ENCODE assay signal across 18 cellular contexts in the genomic region with DNA sequence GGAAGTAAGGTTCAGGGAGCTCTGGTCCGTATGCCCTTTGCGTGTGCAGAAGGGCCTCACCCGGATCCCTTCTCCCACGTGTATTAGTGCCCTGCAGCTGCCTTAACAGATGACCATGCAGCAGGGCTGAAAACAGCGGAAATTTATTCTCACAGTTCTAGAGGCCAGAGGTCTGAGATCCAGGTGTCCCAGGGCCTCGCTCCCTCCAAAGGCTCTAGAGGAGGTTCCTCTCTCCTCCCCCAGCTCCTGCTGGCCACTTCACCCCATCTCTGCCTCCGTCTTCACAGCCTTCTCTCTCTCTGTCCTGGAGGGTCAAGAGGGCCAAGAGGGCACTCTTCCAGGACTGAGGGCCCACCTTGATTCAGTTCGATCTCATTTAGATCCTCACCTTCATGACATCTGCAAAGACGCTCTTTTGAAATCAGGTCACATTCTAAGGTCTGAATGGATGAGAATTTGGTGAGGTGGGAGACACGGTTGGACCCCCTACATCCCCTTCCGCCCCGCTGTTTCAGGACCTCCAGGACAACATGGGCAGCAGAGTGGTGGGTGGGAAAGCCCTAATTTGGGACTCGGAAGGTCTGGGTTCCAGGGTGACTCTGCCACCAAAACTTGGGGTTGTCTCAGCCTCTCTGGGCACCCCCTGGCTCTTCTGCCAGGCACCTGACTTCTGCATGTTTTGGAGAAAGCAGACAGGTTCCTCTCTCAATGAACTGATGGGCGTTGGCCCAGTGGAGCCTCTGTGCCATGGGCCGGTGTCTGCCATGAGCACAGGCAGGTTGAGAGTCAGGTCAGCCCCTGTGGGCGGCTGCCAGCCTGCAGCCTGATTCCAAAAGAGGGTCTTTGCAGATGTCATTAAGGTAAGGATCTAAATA.
DNase-seq lines count a peak whose midpoint lies in the region; ATAC-seq and TF ChIP-seq lines count a peak whose summit lies in the region.
"Had no signal": no experiment of that assay in that cellular context is flagged by ENCODE, and none has a peak within 500 bp of the region (broad histone marks: within the 10 kb centered on the region; RNA-seq: fewer than 3 reads in every experiment).

No MANE protein-coding gene starts in this region.

- peaks cover 0 to 20% of the 10 kb centered on the region in 2 donors for H3K36me3 Mint-ChIP-seq in activated naive CD4-positive, alpha-beta T cell treated with anti-CD3 and anti-CD28 coated beads, Interleukin-2, amount 50 U/mL, for 72 hours
- no peaks in the 10 kb centered on the region for H3K36me3 Mint-ChIP-seq in natural killer cell

- no peak for DNase-seq in activated naive CD4-positive, alpha-beta T cell treated with anti-CD3 and anti-CD28 coated beads, Interleukin-2, amount 50 U/mL, for 72 hours (ENCODE audit: low spot score in 2 of 2)
- DNase-seq in activated naive CD4-positive, alpha-beta T cell treated with anti-CD3 and anti-CD28 coated beads, Interleukin-2, amount 50 U/mL, for 16 hours: no peak
- DNase-seq in WERI-Rb-1 (peak; percentile 6), natural killer cell (no peak), uterus (peak; percentile 10 to 12), SKM-1 treated with dmso at 0.1 percent for 144 hours (lab: John Stamatoyannopoulos, UW; ENCODE audit: unreplicated experiment) (no peak), vagina (ENCODE audit: extremely low spot score in 2 of 2) (no peak), GM13977 (ENCODE audit: low spot score) (no peak)
- DNase-seq: activated CD4-positive, alpha-beta T cell treated with anti-CD3 and anti-CD28 coated beads for 1 hour; activated T-cell treated with anti-CD3 and anti-CD28 coated beads, Interleukin-2, amount 50 U/mL, for 4 hours; Caco-2; cerebellar nuclear complex; NCI-H1417; NCI-H2171 treated with DMSO at 0.1 percent for 48 hours; NCI-H774 had no signal

- peaks cover 0 to 6% of the 10 kb centered on the region in 2 donors for H3K4me1 Mint-ChIP-seq in natural killer cell

- ATAC-seq in activated naive CD4-positive, alpha-beta T cell treated with anti-CD3 and anti-CD28 coated beads, Interleukin-2, amount 50 U/mL, for 72 hours: peak; percentile 9 to 13
- ATAC-seq in natural killer cell: no peak
- ATAC-seq: activated T-cell treated with anti-CD3 and anti-CD28 coated beads, Interleukin-2, amount 50 U/mL, for 4 hours; HCT116 had no signal

- H3K9me3 ChIP-seq in WERI-Rb-1 (ENCODE audit: severe bottlenecking) (no peaks in the 10 kb centered on the region), uterus (no peaks in the 10 kb centered on the region), vagina (no peaks in the 10 kb centered on the region)
- H3K9me3 ChIP-seq: Caco-2, prostate gland had no signal

- intact Hi-C loops in natural killer cell (cut with micrococcal nuclease): no loop called here
- intact Hi-C loops in uterus (cut with DNase I; ENCODE audit: low total_unique reads): loop anchor here (10.0 kb wide), 1 partner anchor 357 kb away; the partner anchor contains the start of gene SEC14L1
- intact Hi-C loops in vagina (cut with DNase I): no loop called here

- H3K4me3 ChIP-seq in WERI-Rb-1 (ENCODE audit: low read depth, low read length) (no peak overlapping the region), uterus (no peak overlapping the region), vagina (no peak overlapping the region)
- H3K4me3 ChIP-seq: prostate gland had no signal

- in situ Hi-C loops in GM13977 (cut with MboI; ENCODE audit: low pct_unique_long_range_greater_than_20kb, low sequenced_read_pairs, unreplicated experiment): no loop called here

- peaks cover 40% of the 10 kb centered on the region for H3K36me3 ChIP-seq in WERI-Rb-1
- no peaks in the 10 kb centered on the region for H3K36me3 ChIP-seq in uterus
- peaks cover 0 to 15% of the 10 kb centered on the region in 2 donors for H3K36me3 ChIP-seq in vagina
- H3K36me3 ChIP-seq: prostate gland had no signal

- H3K27ac Mint-ChIP-seq in activated naive CD4-positive, alpha-beta T cell treated with anti-CD3 and anti-CD28 coated beads, Interleukin-2, amount 50 U/mL, for 72 hours: peak overlapping the region; percentile 77 to 87
- H3K27ac Mint-ChIP-seq in natural killer cell: peak overlapping the region; percentile 17 to 50
- H3K27ac Mint-ChIP-seq: stimulated activated naive CD8-positive, alpha-beta T cell treated with anti-CD3 and anti-CD28 coated beads, Interleukin-15, Interleukin-2, amounts not matched to agents 100 ng/mL and 50 ng/mL, for 24 hours had no signal

- TF ChIP-seq POLR2A in uterus (IDR thresholded peaks at IDR 0.05) (no peak), vagina (IDR thresholded peaks at IDR 0.05) (no peak)

- H3K27me3 Mint-ChIP-seq in natural killer cell (ENCODE audit: low read depth in 2 of 2): no peaks in the 10 kb centered on the region
- H3K27me3 Mint-ChIP-seq: stimulated activated naive CD8-positive, alpha-beta T cell treated with anti-CD3 and anti-CD28 coated beads, Interleukin-15, Interleukin-2, amounts not matched to agents 100 ng/mL and 50 ng/mL, for 24 hours had no signal

- H3K27me3 ChIP-seq in WERI-Rb-1 (ENCODE audit: insufficient read depth, low read depth, severe bottlenecking) (no peaks in the 10 kb centered on the region), uterus (no peaks in the 10 kb centered on the region), vagina (no peaks in the 10 kb centered on the region)

- TF ChIP-seq CTCF in WERI-Rb-1 (IDR thresholded peaks at IDR 0.05; ENCODE audit: low read depth, low read length) (no peak), natural killer cell (IDR thresholded peaks at IDR 0.05) (no peak), uterus (IDR thresholded peaks at IDR 0.05) (no peak), vagina (IDR thresholded peaks at IDR 0.05) (no peak), GM13977 (IDR thresholded peaks at IDR 0.05; ENCODE audit: extremely low read depth, insufficient read depth, missing control alignments) (no peak)

- no peak overlapping the region for H3K4me3 Mint-ChIP-seq in natural killer cell
- H3K4me3 Mint-ChIP-seq: activated T-cell treated with anti-CD3 and anti-CD28 coated beads, Interleukin-2, amount 50 U/mL, for 4 hours; stimulated activated naive CD8-positive, alpha-beta T cell treated with anti-CD3 and anti-CD28 coated beads, Interleukin-15, Interleukin-2, amounts not matched to agents 100 ng/mL and 50 ng/mL, for 24 hours had no signal

- H3K9me3 Mint-ChIP-seq in activated naive CD4-positive, alpha-beta T cell treated with anti-CD3 and anti-CD28 coated beads, Interleukin-2, amount 50 U/mL, for 72 hours: no peaks in the 10 kb centered on the region
- H3K9me3 Mint-ChIP-seq in natural killer cell: no peaks in the 10 kb centered on the region
- H3K9me3 Mint-ChIP-seq: activated T-cell treated with anti-CD3 and anti-CD28 coated beads, Interleukin-2, amount 50 U/mL, for 4 hours; stimulated activated naive CD8-positive, alpha-beta T cell treated with anti-CD3 and anti-CD28 coated beads, Interleukin-15, Interleukin-2, amounts not matched to agents 100 ng/mL and 50 ng/mL, for 24 hours had no signal

- no peak overlapping the region for H3K27ac ChIP-seq in WERI-Rb-1
- H3K27ac ChIP-seq in uterus: no peak overlapping the region
- H3K27ac ChIP-seq in vagina: no peak overlapping the region
- H3K27ac ChIP-seq: prostate gland had no signal

- H3K4me1 ChIP-seq in uterus (no peaks in the 10 kb centered on the region), vagina (no peaks in the 10 kb centered on the region)
- H3K4me1 ChIP-seq: Caco-2, prostate gland had no signal

Comparison
In these comparisons a context has a peak if more than half of its experiments do, and no peak if none do; other contexts are left out.
1. ATAC-seq: peak in activated naive CD4-positive, alpha-beta T cell treated with anti-CD3 and anti-CD28 coated beads, Interleukin-2, amount 50 U/mL, for 72 hours (2 of 2); none in natural killer cell (0 of 3).
2. DNase-seq: peak in WERI-Rb-1 (single experiment) and uterus (2 of 2); none in activated naive CD4-positive, alpha-beta T cell treated with anti-CD3 and anti-CD28 coated beads, Interleukin-2, amount 50 U/mL, for 72 hours (0 of 2), activated naive CD4-positive, alpha-beta T cell treated with anti-CD3 and anti-CD28 coated beads, Interleukin-2, amount 50 U/mL, for 16 hours (single experiment), natural killer cell (single experiment), SKM-1 treated with dmso at 0.1 percent for 144 hours (single experiment), vagina (0 of 2) and GM13977 (single experiment).